ENCODE assay signal across 2 cellular contexts in the genomic region with DNA sequence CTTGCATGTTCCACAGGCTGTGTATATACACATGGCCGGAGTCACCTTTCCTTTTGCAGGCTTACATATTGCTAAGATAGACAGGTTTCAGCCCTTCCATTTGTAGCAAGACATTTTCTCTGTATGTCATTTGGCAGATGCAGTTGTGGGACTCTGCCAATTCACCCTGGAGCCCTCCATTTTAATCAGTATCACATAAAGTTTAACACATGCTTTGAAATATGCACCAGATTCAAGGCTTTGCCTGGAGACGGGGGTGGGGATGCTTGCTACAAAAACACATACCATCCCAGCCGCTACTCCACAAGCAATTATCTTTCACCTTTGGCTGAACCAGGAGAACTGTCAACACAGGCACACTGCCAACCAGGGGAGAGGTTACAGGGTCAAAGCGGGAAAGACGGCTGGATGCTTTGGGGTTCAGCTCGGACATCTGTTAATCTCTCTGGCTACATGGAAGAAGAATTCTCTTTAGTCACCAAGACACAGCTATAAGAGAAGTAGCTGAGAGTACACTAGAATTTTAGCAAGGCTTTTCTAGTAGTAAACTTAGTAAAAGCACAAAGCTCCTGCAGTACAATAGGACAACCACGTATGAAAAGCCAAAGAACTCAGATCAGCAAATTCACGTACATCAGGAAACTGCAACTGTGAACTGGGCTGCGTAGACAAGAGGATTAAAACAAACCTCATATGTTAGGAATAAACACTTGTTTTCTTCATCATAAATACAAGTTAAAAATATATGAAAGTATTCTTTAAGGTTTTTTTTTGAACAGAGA.
TF ChIP-seq lines count a peak whose summit lies in the region.

No MANE protein-coding gene starts in this region.

TF ChIP-seq in K562, 482 proteins besides CTCF, POLR2A, EP300 and RAD21 (continued from another document):
- TF ChIP-seq, protein P1, sequence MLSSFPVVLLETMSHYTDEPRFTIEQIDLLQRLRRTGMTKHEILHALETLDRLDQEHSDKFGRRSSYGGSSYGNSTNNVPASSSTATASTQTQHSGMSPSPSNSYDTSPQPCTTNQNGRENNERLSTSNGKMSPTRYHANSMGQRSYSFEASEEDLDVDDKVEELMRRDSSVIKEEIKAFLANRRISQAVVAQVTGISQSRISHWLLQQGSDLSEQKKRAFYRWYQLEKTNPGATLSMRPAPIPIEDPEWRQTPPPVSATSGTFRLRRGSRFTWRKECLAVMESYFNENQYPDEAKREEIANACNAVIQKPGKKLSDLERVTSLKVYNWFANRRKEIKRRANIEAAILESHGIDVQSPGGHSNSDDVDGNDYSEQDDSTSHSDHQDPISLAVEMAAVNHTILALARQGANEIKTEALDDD (IDR thresholded peaks at IDR 0.05), result 0 out of 2 replicates have a peak, but pooled peaks have one; percentile 33
- peak; percentile 80 for TF ChIP-seq CBFA2T3 (IDR thresholded peaks at IDR 0.05)
- 0 out of 2 replicates have a peak, but pooled peaks have one; percentile 21 for TF ChIP-seq DPF2 (IDR thresholded peaks at IDR 0.05)
- peak; percentile 64 for TF ChIP-seq CBFA2T2 (conservative IDR thresholded peaks at IDR 0.05)
- TF ChIP-seq, protein P2, sequence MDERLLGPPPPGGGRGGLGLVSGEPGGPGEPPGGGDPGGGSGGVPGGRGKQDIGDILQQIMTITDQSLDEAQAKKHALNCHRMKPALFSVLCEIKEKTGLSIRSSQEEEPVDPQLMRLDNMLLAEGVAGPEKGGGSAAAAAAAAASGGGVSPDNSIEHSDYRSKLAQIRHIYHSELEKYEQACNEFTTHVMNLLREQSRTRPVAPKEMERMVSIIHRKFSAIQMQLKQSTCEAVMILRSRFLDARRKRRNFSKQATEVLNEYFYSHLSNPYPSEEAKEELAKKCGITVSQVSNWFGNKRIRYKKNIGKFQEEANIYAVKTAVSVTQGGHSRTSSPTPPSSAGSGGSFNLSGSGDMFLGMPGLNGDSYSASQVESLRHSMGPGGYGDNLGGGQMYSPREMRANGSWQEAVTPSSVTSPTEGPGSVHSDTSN (CRISPR knock-in tag; IDR thresholded peaks at IDR 0.05; ENCODE audit: low read depth), result no peak
- TF ChIP-seq, protein P2 (tag; conservative IDR thresholded peaks at IDR 0.05; ENCODE audit: low read depth), result peak; percentile 76
- TF ChIP-seq CREM (IDR thresholded peaks at IDR 0.05; ENCODE audit: low read depth), result peak; percentile 46; the same call in 1 of the 2 replicates
- 0 out of 4 replicates have a peak, but pooled peaks of 1 of the 2 experiments have one; percentile 33 for TF ChIP-seq HDAC1 (IDR thresholded peaks at IDR 0.05)
- TF ChIP-seq, protein P3, sequence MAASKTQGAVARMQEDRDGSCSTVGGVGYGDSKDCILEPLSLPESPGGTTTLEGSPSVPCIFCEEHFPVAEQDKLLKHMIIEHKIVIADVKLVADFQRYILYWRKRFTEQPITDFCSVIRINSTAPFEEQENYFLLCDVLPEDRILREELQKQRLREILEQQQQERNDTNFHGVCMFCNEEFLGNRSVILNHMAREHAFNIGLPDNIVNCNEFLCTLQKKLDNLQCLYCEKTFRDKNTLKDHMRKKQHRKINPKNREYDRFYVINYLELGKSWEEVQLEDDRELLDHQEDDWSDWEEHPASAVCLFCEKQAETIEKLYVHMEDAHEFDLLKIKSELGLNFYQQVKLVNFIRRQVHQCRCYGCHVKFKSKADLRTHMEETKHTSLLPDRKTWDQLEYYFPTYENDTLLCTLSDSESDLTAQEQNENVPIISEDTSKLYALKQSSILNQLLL (CRISPR knock-in tag; IDR thresholded peaks at IDR 0.05; ENCODE audit: borderline replicate concordance), result no peak
- TF ChIP-seq ZSCAN29 (IDR thresholded peaks at IDR 0.05), result 0 out of 2 replicates have a peak, but pooled peaks have one; percentile 31
- TF ChIP-seq KHSRP (IDR thresholded peaks at IDR 0.05), result no peak
- TF ChIP-seq C11orf30 (IDR thresholded peaks at IDR 0.05; ENCODE audit: low read depth), result no peak
- TF ChIP-seq POLR2AphosphoS5 (IDR thresholded peaks at IDR 0.05; ENCODE audit: control insufficient read depth, insufficient read depth, low read depth, low read length), result peak; percentile 67; the same call in 1 of the 2 replicates
- no peak for TF ChIP-seq PHF21A (IDR thresholded peaks at IDR 0.05; ENCODE audit: borderline replicate concordance, low read depth)
- no peak for TF ChIP-seq ZNF263 (CRISPR knock-in tag; IDR thresholded peaks at IDR 0.05; ENCODE audit: borderline replicate concordance)
- no peak; the same call in 1 of the 2 replicates for TF ChIP-seq NR2C1 (IDR thresholded peaks at IDR 0.05)
- TF ChIP-seq NR2C1 (tag; IDR thresholded peaks at IDR 0.05), result peak; percentile 82
- peak; percentile 59 for TF ChIP-seq CXXC5 (CRISPR knock-in tag; IDR thresholded peaks at IDR 0.05)

TF ChIP-seq in HepG2, 621 proteins besides CTCF, POLR2A, EP300 and RAD21 (continued from another document and continues in another):
- TF ChIP-seq TGIF2 (CRISPR knock-in tag; IDR thresholded peaks at IDR 0.05), result no peak
- TF ChIP-seq, protein P4, sequence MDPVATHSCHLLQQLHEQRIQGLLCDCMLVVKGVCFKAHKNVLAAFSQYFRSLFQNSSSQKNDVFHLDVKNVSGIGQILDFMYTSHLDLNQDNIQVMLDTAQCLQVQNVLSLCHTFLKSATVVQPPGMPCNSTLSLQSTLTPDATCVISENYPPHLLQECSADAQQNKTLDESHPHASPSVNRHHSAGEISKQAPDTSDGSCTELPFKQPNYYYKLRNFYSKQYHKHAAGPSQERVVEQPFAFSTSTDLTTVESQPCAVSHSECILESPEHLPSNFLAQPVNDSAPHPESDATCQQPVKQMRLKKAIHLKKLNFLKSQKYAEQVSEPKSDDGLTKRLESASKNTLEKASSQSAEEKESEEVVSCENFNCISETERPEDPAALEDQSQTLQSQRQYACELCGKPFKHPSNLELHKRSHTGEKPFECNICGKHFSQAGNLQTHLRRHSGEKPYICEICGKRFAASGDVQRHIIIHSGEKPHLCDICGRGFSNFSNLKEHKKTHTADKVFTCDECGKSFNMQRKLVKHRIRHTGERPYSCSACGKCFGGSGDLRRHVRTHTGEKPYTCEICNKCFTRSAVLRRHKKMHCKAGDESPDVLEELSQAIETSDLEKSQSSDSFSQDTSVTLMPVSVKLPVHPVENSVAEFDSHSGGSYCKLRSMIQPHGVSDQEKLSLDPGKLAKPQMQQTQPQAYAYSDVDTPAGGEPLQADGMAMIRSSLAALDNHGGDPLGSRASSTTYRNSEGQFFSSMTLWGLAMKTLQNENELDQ (CRISPR knock-in tag; IDR thresholded peaks at IDR 0.05; ENCODE audit: borderline replicate concordance), result no peak
- TF ChIP-seq ZNF205 (CRISPR knock-in tag; IDR thresholded peaks at IDR 0.05), result peak; percentile 42; the same call in 1 of the 2 replicates
- TF ChIP-seq MTA1 (CRISPR knock-in tag; IDR thresholded peaks at IDR 0.05; ENCODE audit: borderline replicate concordance), result peak; percentile 66; the same call in 1 of the 2 replicates
- 0 out of 2 replicates have a peak, but pooled peaks have one; percentile 18 for TF ChIP-seq ZFY (CRISPR knock-in tag; IDR thresholded peaks at IDR 0.05)
- TF ChIP-seq JUNB (CRISPR knock-in tag; IDR thresholded peaks at IDR 0.05; ENCODE audit: borderline replicate concordance), result no peak
- TF ChIP-seq, protein P5, sequence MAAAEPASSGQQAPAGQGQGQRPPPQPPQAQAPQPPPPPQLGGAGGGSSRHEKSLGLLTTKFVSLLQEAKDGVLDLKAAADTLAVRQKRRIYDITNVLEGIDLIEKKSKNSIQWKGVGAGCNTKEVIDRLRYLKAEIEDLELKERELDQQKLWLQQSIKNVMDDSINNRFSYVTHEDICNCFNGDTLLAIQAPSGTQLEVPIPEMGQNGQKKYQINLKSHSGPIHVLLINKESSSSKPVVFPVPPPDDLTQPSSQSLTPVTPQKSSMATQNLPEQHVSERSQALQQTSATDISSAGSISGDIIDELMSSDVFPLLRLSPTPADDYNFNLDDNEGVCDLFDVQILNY (CRISPR knock-in tag; conservative IDR thresholded peaks at IDR 0.05), result no peak
- 0 out of 2 replicates have a peak, but pooled peaks have one; percentile 47 for TF ChIP-seq ZNF34 (CRISPR knock-in tag; IDR thresholded peaks at IDR 0.05; ENCODE audit: borderline replicate concordance)
- TF ChIP-seq PHF21A (CRISPR knock-in tag; IDR thresholded peaks at IDR 0.05), result peak; percentile 69
- 0 out of 2 replicates have a peak, but pooled peaks have one; percentile 40 for TF ChIP-seq ZNF343 (CRISPR knock-in tag; IDR thresholded peaks at IDR 0.05)
- TF ChIP-seq ZNF570 (CRISPR knock-in tag; IDR thresholded peaks at IDR 0.05; ENCODE audit: borderline replicate concordance), result no peak
- TF ChIP-seq NCOA2 (CRISPR knock-in tag; IDR thresholded peaks at IDR 0.05), result peak; percentile 92
- TF ChIP-seq TBL1XR1 (IDR thresholded peaks at IDR 0.05; ENCODE audit: borderline replicate concordance, low read length, partially characterized antibody), result peak; percentile 98
- no peak for TF ChIP-seq ZMAT3 (CRISPR knock-in tag; conservative IDR thresholded peaks at IDR 0.05)
- peak; percentile 55; the same call in 1 of the 2 replicates for TF ChIP-seq KDM3A (CRISPR knock-in tag; IDR thresholded peaks at IDR 0.05; ENCODE audit: low read depth)
- peak; percentile 88 for TF ChIP-seq ISL2 (CRISPR knock-in tag; IDR thresholded peaks at IDR 0.05)
- TF ChIP-seq, protein P6, sequence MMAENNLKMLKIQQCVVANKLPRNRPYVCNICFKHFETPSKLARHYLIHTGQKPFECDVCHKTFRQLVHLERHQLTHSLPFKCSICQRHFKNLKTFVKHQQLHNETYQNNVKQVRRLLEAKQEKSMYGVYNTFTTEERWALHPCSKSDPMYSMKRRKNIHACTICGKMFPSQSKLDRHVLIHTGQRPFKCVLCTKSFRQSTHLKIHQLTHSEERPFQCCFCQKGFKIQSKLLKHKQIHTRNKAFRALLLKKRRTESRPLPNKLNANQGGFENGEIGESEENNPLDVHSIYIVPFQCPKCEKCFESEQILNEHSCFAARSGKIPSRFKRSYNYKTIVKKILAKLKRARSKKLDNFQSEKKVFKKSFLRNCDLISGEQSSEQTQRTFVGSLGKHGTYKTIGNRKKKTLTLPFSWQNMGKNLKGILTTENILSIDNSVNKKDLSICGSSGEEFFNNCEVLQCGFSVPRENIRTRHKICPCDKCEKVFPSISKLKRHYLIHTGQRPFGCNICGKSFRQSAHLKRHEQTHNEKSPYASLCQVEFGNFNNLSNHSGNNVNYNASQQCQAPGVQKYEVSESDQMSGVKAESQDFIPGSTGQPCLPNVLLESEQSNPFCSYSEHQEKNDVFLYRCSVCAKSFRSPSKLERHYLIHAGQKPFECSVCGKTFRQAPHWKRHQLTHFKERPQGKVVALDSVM (CRISPR knock-in tag; IDR thresholded peaks at IDR 0.05), result no peak
- TF ChIP-seq ZNF577 (CRISPR knock-in tag; IDR thresholded peaks at IDR 0.05; ENCODE audit: borderline replicate concordance, low read depth), result 0 out of 2 replicates have a peak, but pooled peaks have one; percentile 41
- TF ChIP-seq, protein P7, sequence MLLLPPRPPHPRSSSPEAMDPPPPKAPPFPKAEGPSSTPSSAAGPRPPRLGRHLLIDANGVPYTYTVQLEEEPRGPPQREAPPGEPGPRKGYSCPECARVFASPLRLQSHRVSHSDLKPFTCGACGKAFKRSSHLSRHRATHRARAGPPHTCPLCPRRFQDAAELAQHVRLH (CRISPR knock-in tag; IDR thresholded peaks at IDR 0.05; ENCODE audit: borderline replicate concordance, low read depth), result peak; percentile 86; the same call in 1 of the 2 replicates
- TF ChIP-seq, protein P8, sequence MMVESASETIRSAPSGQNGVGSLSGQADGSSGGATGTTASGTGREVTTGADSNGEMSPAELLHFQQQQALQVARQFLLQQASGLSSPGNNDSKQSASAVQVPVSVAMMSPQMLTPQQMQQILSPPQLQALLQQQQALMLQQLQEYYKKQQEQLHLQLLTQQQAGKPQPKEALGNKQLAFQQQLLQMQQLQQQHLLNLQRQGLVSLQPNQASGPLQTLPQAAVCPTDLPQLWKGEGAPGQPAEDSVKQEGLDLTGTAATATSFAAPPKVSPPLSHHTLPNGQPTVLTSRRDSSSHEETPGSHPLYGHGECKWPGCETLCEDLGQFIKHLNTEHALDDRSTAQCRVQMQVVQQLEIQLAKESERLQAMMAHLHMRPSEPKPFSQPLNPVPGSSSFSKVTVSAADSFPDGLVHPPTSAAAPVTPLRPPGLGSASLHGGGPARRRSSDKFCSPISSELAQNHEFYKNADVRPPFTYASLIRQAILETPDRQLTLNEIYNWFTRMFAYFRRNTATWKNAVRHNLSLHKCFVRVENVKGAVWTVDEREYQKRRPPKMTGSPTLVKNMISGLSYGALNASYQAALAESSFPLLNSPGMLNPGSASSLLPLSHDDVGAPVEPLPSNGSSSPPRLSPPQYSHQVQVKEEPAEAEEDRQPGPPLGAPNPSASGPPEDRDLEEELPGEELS (CRISPR knock-in tag; IDR thresholded peaks at IDR 0.05), result peak; percentile 94
- TF ChIP-seq, protein P9, sequence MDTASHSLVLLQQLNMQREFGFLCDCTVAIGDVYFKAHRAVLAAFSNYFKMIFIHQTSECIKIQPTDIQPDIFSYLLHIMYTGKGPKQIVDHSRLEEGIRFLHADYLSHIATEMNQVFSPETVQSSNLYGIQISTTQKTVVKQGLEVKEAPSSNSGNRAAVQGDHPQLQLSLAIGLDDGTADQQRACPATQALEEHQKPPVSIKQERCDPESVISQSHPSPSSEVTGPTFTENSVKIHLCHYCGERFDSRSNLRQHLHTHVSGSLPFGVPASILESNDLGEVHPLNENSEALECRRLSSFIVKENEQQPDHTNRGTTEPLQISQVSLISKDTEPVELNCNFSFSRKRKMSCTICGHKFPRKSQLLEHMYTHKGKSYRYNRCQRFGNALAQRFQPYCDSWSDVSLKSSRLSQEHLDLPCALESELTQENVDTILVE (CRISPR knock-in tag; IDR thresholded peaks at IDR 0.05), result no peak
- TF ChIP-seq ZBTB42 (CRISPR knock-in tag; IDR thresholded peaks at IDR 0.05), result no peak
- TF ChIP-seq, protein P10, sequence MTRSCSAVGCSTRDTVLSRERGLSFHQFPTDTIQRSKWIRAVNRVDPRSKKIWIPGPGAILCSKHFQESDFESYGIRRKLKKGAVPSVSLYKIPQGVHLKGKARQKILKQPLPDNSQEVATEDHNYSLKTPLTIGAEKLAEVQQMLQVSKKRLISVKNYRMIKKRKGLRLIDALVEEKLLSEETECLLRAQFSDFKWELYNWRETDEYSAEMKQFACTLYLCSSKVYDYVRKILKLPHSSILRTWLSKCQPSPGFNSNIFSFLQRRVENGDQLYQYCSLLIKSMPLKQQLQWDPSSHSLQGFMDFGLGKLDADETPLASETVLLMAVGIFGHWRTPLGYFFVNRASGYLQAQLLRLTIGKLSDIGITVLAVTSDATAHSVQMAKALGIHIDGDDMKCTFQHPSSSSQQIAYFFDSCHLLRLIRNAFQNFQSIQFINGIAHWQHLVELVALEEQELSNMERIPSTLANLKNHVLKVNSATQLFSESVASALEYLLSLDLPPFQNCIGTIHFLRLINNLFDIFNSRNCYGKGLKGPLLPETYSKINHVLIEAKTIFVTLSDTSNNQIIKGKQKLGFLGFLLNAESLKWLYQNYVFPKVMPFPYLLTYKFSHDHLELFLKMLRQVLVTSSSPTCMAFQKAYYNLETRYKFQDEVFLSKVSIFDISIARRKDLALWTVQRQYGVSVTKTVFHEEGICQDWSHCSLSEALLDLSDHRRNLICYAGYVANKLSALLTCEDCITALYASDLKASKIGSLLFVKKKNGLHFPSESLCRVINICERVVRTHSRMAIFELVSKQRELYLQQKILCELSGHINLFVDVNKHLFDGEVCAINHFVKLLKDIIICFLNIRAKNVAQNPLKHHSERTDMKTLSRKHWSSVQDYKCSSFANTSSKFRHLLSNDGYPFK (CRISPR knock-in tag; IDR thresholded peaks at IDR 0.05; ENCODE audit: borderline replicate concordance), result no peak
- no peak for TF ChIP-seq RFX1 (IDR thresholded peaks at IDR 0.05)
- no peak for TF ChIP-seq RELA (CRISPR knock-in tag; IDR thresholded peaks at IDR 0.05)
- no peak for TF ChIP-seq RBAK (CRISPR knock-in tag; IDR thresholded peaks at IDR 0.05)
